In the genomic region with DNA sequence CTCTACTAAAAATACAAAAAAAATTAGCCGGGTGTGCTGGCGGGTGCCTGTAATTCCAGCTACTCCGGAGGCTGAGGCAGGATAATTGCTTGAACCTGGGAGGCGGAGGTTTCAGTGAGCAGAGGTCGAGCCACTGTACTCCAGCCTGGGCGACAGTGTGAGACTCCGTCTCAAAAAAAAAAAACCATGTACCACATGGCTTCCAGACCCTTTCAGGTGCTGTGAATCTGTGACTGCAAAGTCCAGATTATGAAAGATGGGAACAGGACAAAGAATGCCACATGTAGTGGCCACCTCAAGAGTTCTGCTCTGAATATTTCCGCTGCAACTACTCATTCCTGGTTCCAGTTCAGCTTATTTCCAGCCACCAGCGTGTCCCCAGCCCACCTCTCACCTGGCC, we compare ENCODE assay signal across 25 cellular contexts.
"Had no signal": no experiment of that assay in that cellular context is flagged by ENCODE, and none has a peak within 500 bp of the region (broad histone marks: within the 10 kb centered on the region; RNA-seq: fewer than 3 reads in every experiment).

No MANE protein-coding gene starts in this region.

- H3K9me3 Mint-ChIP-seq: dendritic cell treated with granulocyte-macrophage colony-stimulating factor and Interleukin-4, amounts not matched to agents 40 ng/mL and 50 ng/mL, for 4 days; effector memory CD8-positive, alpha-beta T cell; endodermal cell; mesothelial cell of epicardium; naive B cell had no signal

- H3K9me3 ChIP-seq: colonic mucosa, esophagus squamous epithelium, gastrocnemius medialis, heart right ventricle, left lung, lower lobe of right lung, mucosa of descending colon had no signal

- H3K4me3 Mint-ChIP-seq: dendritic cell treated with granulocyte-macrophage colony-stimulating factor and Interleukin-4, amounts not matched to agents 40 ng/mL and 50 ng/mL, for 4 days; effector memory CD8-positive, alpha-beta T cell; endodermal cell; mesothelial cell of epicardium; naive B cell had no signal

- H3K27me3 Mint-ChIP-seq: dendritic cell treated with granulocyte-macrophage colony-stimulating factor and Interleukin-4, amounts not matched to agents 40 ng/mL and 50 ng/mL, for 4 days; effector memory CD8-positive, alpha-beta T cell; naive B cell had no signal

- H3K27ac ChIP-seq: colonic mucosa, epithelial cell of prostate, esophagus squamous epithelium, gastrocnemius medialis, heart right ventricle, left lung, lower lobe of right lung had no signal

- H3K36me3 Mint-ChIP-seq: mesothelial cell of epicardium, naive B cell had no signal

- ATAC-seq: effector memory CD8-positive, alpha-beta T cell; esophagus mucosa; gastrocnemius medialis; heart right ventricle; left cardiac atrium; left lung; left ventricle myocardium superior; lower lobe of right lung; mucosa of descending colon had no signal

- H3K4me1 Mint-ChIP-seq: mesothelial cell of epicardium had no signal

- H3K4me3 ChIP-seq: colonic mucosa, esophagus squamous epithelium, gastrocnemius medialis, heart right ventricle, left lung, lower lobe of right lung, mucosa of descending colon had no signal

- H3K4me1 ChIP-seq: colonic mucosa, esophagus squamous epithelium, gastrocnemius medialis, heart right ventricle, left lung, lower lobe of right lung had no signal

- H3K27me3 ChIP-seq: colonic mucosa, esophagus squamous epithelium, gastrocnemius medialis, left lung had no signal

- H3K27ac Mint-ChIP-seq: dendritic cell treated with granulocyte-macrophage colony-stimulating factor and Interleukin-4, amounts not matched to agents 40 ng/mL and 50 ng/mL, for 4 days; effector memory CD8-positive, alpha-beta T cell; endodermal cell; mesothelial cell of epicardium had no signal

- H3K36me3 ChIP-seq: colonic mucosa, esophagus squamous epithelium, gastrocnemius medialis, heart right ventricle, left lung, lower lobe of right lung had no signal

- DNase-seq: colonic mucosa; cortex of kidney; effector CD8-positive, alpha-beta T cell; effector memory CD8-positive, alpha-beta T cell; endodermal cell; erythroblast; esophagus squamous epithelium; foreskin fibroblast; foreskin melanocyte; gastrocnemius medialis; glutamatergic neuron; head of caudate nucleus; heart right ventricle; hippocampal formation; left cardiac atrium; left lung; left ventricle myocardium superior; lower lobe of right lung; mesenchymal stem cell; mucosa of descending colon; naive B cell had no signal
